1 cellular context compared by ENCODE assay signal in the genomic region with DNA sequence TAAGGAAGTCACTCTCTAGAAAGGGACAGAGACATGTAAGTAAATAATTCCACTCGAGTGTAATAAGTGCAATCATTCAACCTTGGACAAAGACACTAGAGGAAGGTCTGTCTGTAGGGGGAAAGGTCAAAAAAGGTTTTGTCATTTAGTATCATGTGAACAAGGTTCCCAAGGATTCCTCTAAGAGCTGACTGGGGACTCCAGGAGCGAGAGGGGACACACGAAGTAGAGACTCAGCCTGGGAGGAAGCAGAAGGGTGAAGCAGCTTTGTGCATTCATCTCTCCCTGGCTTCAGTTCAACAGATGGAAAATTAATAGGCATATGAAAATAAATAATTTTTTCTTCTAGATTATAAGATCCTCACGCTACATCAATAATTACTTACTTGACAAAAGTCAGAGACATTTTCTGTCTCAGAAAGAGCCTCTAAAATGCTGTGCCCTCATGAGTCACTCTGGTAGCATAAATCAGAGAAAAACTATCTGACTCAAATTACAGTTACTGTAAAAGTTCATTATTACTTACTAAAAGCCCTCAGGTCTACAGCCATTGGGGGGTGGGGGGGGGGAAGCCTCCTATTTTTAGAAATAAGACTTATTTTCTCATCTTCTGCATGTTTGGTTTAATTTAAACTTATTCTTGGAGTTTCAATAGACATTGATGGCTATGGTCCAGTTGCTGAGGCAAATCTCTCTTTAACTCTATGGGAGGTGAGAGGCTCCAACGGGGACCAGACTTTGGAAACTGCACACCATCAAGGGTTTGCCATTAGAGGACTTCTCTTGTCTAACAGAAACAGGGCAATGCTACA.
TF ChIP-seq lines count a peak whose summit lies in the region.

No MANE protein-coding gene starts in this region.

TF ChIP-seq in A549, 52 proteins besides CTCF, POLR2A, EP300 and RAD21 (continued from another document):
- TF ChIP-seq, protein P1, sequence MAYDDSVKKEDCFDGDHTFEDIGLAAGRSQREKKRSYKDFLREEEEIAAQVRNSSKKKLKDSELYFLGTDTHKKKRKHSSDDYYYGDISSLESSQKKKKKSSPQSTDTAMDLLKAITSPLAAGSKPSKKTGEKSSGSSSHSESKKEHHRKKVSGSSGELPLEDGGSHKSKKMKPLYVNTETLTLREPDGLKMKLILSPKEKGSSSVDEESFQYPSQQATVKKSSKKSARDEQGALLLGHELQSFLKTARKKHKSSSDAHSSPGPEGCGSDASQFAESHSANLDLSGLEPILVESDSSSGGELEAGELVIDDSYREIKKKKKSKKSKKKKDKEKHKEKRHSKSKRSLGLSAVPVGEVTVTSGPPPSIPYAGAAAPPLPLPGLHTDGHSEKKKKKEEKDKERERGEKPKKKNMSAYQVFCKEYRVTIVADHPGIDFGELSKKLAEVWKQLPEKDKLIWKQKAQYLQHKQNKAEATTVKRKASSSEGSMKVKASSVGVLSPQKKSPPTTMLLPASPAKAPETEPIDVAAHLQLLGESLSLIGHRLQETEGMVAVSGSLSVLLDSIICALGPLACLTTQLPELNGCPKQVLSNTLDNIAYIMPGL (CRISPR knock-in tag; IDR thresholded peaks at IDR 0.05; ENCODE audit: borderline replicate concordance): no peak
- TF ChIP-seq HOXB5 (CRISPR knock-in tag; IDR thresholded peaks at IDR 0.05): no peak
- no peak for TF ChIP-seq EHF (CRISPR knock-in tag; IDR thresholded peaks at IDR 0.05)
- no peak for TF ChIP-seq KDM1A (IDR thresholded peaks at IDR 0.05; ENCODE audit: low read depth)
- TF ChIP-seq CBX8 (IDR thresholded peaks at IDR 0.05): no peak
- no peak for TF ChIP-seq PHF8 (IDR thresholded peaks at IDR 0.05; ENCODE audit: borderline replicate concordance, low read depth)
- TF ChIP-seq TP53 (CRISPR knock-in tag; IDR thresholded peaks at IDR 0.05): no peak
- TF ChIP-seq, protein P2, sequence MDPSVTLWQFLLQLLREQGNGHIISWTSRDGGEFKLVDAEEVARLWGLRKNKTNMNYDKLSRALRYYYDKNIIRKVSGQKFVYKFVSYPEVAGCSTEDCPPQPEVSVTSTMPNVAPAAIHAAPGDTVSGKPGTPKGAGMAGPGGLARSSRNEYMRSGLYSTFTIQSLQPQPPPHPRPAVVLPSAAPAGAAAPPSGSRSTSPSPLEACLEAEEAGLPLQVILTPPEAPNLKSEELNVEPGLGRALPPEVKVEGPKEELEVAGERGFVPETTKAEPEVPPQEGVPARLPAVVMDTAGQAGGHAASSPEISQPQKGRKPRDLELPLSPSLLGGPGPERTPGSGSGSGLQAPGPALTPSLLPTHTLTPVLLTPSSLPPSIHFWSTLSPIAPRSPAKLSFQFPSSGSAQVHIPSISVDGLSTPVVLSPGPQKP (IDR thresholded peaks at IDR 0.05; ENCODE audit: low read depth, low read length): no peak
